Comparison of ENCODE assay signal across 8 cellular contexts in genomic region chr5:78647411-78647818, GRCh38. TPM values are rescaled to one million over a fixed set of nuclear protein-coding genes. Genes with fewer than 3 reads are reported as not detected.
DNase-seq lines count a peak whose midpoint lies in the region; ATAC-seq, FAIRE-seq and TF ChIP-seq lines count a peak whose summit lies in the region.

No MANE protein-coding gene starts in this region.

- peak overlapping the region; percentile 39; the same call in 1 of the 2 replicates for H3K27ac ChIP-seq in ACC112 (ENCODE audit: low read depth, low read length)

- H3K4me1 ChIP-seq in ACC112 (ENCODE audit: control insufficient read depth, insufficient read depth, low read length, unreplicated experiment) = peaks cover 17% of the 10 kb centered on the region

- H3K36me3 ChIP-seq in ACC112 (ENCODE audit: insufficient read depth, low read length) = no peaks in the 10 kb centered on the region

- H3K27me3 Mint-ChIP-seq in endothelial cell (ENCODE audit: unreplicated experiment) = peaks cover 10% of the 10 kb centered on the region
- H3K27me3 Mint-ChIP-seq in nephron (ENCODE audit: low read depth) = peaks cover 5% of the 10 kb centered on the region

- no peak for ATAC-seq in HG03280 (IDR thresholded peaks at IDR 0.05; ENCODE audit: unreplicated experiment)

- H3K79me2 ChIP-seq in ACC112 (ENCODE audit: control insufficient read depth, insufficient read depth, low read length, unreplicated experiment) = peaks cover 48% of the 10 kb centered on the region

- peak overlapping the region; percentile 95 for H3K4me3 Mint-ChIP-seq in endothelial cell (ENCODE audit: unreplicated experiment)
- peak overlapping the region; percentile 90 to 96 (median 93) for H3K4me3 Mint-ChIP-seq in nephron

- TF ChIP-seq CTCF in GM12875 (IDR thresholded peaks at IDR 0.05; ENCODE audit: borderline replicate concordance, insufficient read depth, low read depth, low read length) (no peak), endothelial cell (IDR thresholded peaks at IDR 0.05; ENCODE audit: unreplicated experiment) (no peak), nephron (IDR thresholded peaks at IDR 0.05; ENCODE audit: unreplicated experiment in 3 of 3) (no peak)

- no peaks in the 10 kb centered on the region for H3K9me3 Mint-ChIP-seq in endothelial cell (ENCODE audit: unreplicated experiment)
- H3K9me3 Mint-ChIP-seq in nephron = no peaks in the 10 kb centered on the region

- no peak for FAIRE-seq in H54 (lab: Jason Lieb, UNC)

- H3K27me3 ChIP-seq in ACC112 (ENCODE audit: insufficient read depth, low read length) = no peaks in the 10 kb centered on the region

- H3K4me1 Mint-ChIP-seq in endothelial cell (ENCODE audit: unreplicated experiment) = peaks cover 39% of the 10 kb centered on the region
- H3K4me1 Mint-ChIP-seq in nephron = peaks cover 45% of the 10 kb centered on the region

- TF ChIP-seq POLR2A in H54 (IDR thresholded peaks at IDR 0.05; ENCODE audit: low read depth, low read length) = no peak

- H3K36me3 Mint-ChIP-seq in endothelial cell (ENCODE audit: low read depth, unreplicated experiment) (peaks cover 14% of the 10 kb centered on the region), nephron (ENCODE audit: low read depth) (peaks cover 16% of the 10 kb centered on the region)

- peak overlapping the region; percentile 44 for H2AFZ ChIP-seq in ACC112 (ENCODE audit: low read length, unreplicated experiment)

- H3K27ac Mint-ChIP-seq in endothelial cell (ENCODE audit: unreplicated experiment) (peak overlapping the region; percentile 70), nephron (peak overlapping the region; percentile 93 to 96 (median 94))

- H3K4me3 ChIP-seq in ACC112 (ENCODE audit: low read depth, low read length) = peak overlapping the region; percentile 99
- H3K4me3 ChIP-seq in GM12875 (ENCODE audit: low read depth, low read length) = peak overlapping the region; percentile 96

- DNase-seq in SK-N-DZ (ENCODE audit: low spot score) (peak; percentile 25), endothelial cell (ENCODE audit: low spot score) (peak; percentile 13), retina (no peak), H54 (ENCODE audit: insufficient read length, low spot score) (no peak)

RNA-seq across cellular contexts. Expression of gene LHFPL2, which starts 1.2 kb away (rescaled TPM):
- polyA plus RNA-seq in SK-N-DZ (2014; cell fraction: cytosol; rRNA removed) = 9.7 and 11.0 TPM in 2 replicates
- polyA plus RNA-seq in SK-N-DZ (2014; cell fraction: nucleus; rRNA removed) = 9.2 and 9.8 TPM in 2 replicates
- 47.6 TPM for total RNA-seq in endothelial cell (ENCODE audit: unreplicated experiment)

Comparison
In these comparisons a context has a peak if more than half of its experiments do, and no peak if none do; other contexts are left out.
1. DNase-seq: peak in SK-N-DZ (single experiment) and endothelial cell (single experiment); none in retina (single experiment) and H54 (single experiment).